Comparison of ENCODE assay signal across 8 cellular contexts in genomic region chr5:118791986-118792734, GRCh38.
DNase-seq lines count a peak whose midpoint lies in the region; ATAC-seq, FAIRE-seq and TF ChIP-seq lines count a peak whose summit lies in the region.

No MANE protein-coding gene starts in this region.

- H3K4me1 ChIP-seq in pancreas: peaks cover 0 to 15% (median 7%) of the 10 kb centered on the region in 3 donors

- H3K27ac ChIP-seq in pancreas: no peak overlapping the region

- H3K27me3 ChIP-seq in pancreas: no peaks in the 10 kb centered on the region

- DNase-seq in DMS53 treated with DMSO at 0.1 percent for 48 hours (lab: John Stamatoyannopoulos, UW; ENCODE audit: unreplicated experiment): peak; percentile 60
- DNase-seq in GM19238 (ENCODE audit: insufficient read length, low spot score): peak; percentile 19
- DNase-seq in NCI-H2196 (lab: John Stamatoyannopoulos, UW; ENCODE audit: unreplicated experiment): peak; percentile 55
- DNase-seq in activated CD8-positive, alpha-beta T cell treated with anti-CD3 and anti-CD28 coated beads, Interleukin-2, amount 10 ng/mL, durations not matched to agents 7 days and 5 days: peak; percentile 33
- DNase-seq in glomerular visceral epithelial cell (ENCODE audit: extremely low spot score): peak; percentile 77
- DNase-seq in pancreas: peak in 3 of 6 donors; percentile 21 to 46 (median 22)
- no peak for DNase-seq in GOT3 (lab: John Stamatoyannopoulos, UW)

- H3K9me3 Mint-ChIP-seq in activated CD8-positive, alpha-beta T cell treated with anti-CD3 and anti-CD28 coated beads, Interleukin-2, amount 10 ng/mL, durations not matched to agents 7 days and 5 days (ENCODE audit: insufficient read depth): no peaks in the 10 kb centered on the region

- intact Hi-C loops in pancreas (cut with DNase I): no loop called here

- no peak overlapping the region for H3K4me3 Mint-ChIP-seq in activated CD8-positive, alpha-beta T cell treated with anti-CD3 and anti-CD28 coated beads, Interleukin-2, amount 10 ng/mL, durations not matched to agents 7 days and 5 days

- 28 to 30% methylated on average over 7 of the region's 7 CpGs for WGBS in pancreas, 2 donors

- peak overlapping the region in 1 of 4 donors; percentile 23 for H3K4me3 ChIP-seq in pancreas

- H3K27ac Mint-ChIP-seq in activated CD8-positive, alpha-beta T cell treated with anti-CD3 and anti-CD28 coated beads, Interleukin-2, amount 10 ng/mL, durations not matched to agents 7 days and 5 days: no peak overlapping the region

- no peaks in the 10 kb centered on the region for H3K36me3 Mint-ChIP-seq in activated CD8-positive, alpha-beta T cell treated with anti-CD3 and anti-CD28 coated beads, Interleukin-2, amount 10 ng/mL, durations not matched to agents 7 days and 5 days (ENCODE audit: low read depth)

- POLR2A ChIA-PET in activated CD8-positive, alpha-beta T cell treated with anti-CD3 and anti-CD28 coated beads, Interleukin-2, amount 10 ng/mL, durations not matched to agents 7 days and 5 days (lab: Charles Lee): no interaction called here

- no peaks in the 10 kb centered on the region for H3K27me3 Mint-ChIP-seq in activated CD8-positive, alpha-beta T cell treated with anti-CD3 and anti-CD28 coated beads, Interleukin-2, amount 10 ng/mL, durations not matched to agents 7 days and 5 days (ENCODE audit: low read depth)

- CTCF ChIA-PET in activated CD8-positive, alpha-beta T cell treated with anti-CD3 and anti-CD28 coated beads, Interleukin-2, amount 10 ng/mL, durations not matched to agents 7 days and 5 days (lab: Charles Lee): interaction anchor here (0.7 to 3.0 kb wide), 7 partner anchors 9 to 1338 kb away, joined by 3 to 14 read pairs (median 3); no protein-coding TSS in a partner anchor

- FAIRE-seq in pancreas (lab: Jason Lieb, UNC): peak; percentile 86

- H3K36me3 ChIP-seq in pancreas: no peaks in the 10 kb centered on the region

- TF ChIP-seq CTCF in pancreas (IDR thresholded peaks at IDR 0.05): peak; percentile 48 to 74 (median 70)

- ATAC-seq in HG03108 (IDR thresholded peaks at IDR 0.05; ENCODE audit: unreplicated experiment) (peak; percentile 90), pancreas (peak; percentile 91 to 97 (median 96))
- peak; percentile 73 for ATAC-seq in activated CD8-positive, alpha-beta T cell treated with anti-CD3 and anti-CD28 coated beads, Interleukin-2, amount 10 ng/mL, durations not matched to agents 7 days and 5 days

- H3K4me1 Mint-ChIP-seq in activated CD8-positive, alpha-beta T cell treated with anti-CD3 and anti-CD28 coated beads, Interleukin-2, amount 10 ng/mL, durations not matched to agents 7 days and 5 days (ENCODE audit: low read depth): no peaks in the 10 kb centered on the region

- no peaks in the 10 kb centered on the region for H3K9me3 ChIP-seq in pancreas
